1 cellular context compared by ENCODE assay signal in the genomic region with DNA sequence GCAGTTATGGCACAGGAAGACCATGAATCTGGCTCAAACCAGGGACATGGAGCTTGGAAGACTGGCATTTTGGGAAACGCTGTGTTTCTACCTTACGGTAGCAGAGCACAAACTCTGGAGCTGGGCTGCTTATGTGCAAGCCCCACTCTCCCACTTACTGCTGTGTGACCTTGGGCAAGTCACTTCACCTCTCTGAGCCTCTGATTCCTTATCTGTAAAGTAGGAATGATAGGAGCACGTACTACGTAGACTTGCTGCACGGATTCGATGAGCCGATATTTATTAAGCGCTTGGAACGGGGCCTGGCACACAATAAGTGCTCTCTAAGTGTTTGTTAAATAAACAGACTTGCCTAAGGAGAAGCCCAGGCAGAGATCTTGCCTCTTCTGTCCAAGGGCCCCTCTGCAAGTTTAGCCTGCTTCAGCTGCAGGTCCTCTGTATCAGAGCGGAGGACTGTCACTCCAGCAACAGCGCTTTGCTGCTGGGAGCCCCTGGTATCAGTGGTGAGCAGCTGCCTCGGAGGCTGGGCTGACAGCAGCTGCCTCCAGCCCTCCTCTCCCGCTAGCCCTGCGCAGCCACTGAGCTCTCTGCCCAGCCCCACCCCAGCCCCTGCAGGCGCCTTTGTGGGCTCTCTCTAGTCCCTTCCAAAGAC.
A peak's percentile ranks its signal among the peaks of the same experiment; 100 is the strongest.
TF ChIP-seq lines count a peak whose summit lies in the region.

No MANE protein-coding gene starts in this region.

TF ChIP-seq in K562, 482 proteins besides CTCF, POLR2A, EP300 and RAD21 (continued from another document and continues in another):
- TF ChIP-seq, protein P1, sequence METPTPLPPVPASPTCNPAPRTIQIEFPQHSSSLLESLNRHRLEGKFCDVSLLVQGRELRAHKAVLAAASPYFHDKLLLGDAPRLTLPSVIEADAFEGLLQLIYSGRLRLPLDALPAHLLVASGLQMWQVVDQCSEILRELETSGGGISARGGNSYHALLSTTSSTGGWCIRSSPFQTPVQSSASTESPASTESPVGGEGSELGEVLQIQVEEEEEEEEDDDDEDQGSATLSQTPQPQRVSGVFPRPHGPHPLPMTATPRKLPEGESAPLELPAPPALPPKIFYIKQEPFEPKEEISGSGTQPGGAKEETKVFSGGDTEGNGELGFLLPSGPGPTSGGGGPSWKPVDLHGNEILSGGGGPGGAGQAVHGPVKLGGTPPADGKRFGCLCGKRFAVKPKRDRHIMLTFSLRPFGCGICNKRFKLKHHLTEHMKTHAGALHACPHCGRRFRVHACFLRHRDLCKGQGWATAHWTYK (CRISPR knock-in tag; IDR thresholded peaks at IDR 0.05) = no peak
- TF ChIP-seq ZNF75A (CRISPR knock-in tag; IDR thresholded peaks at IDR 0.05) (no peak), ZNF347 (CRISPR knock-in tag; IDR thresholded peaks at IDR 0.05; ENCODE audit: low read depth) (no peak), MAX (CRISPR knock-in tag; IDR thresholded peaks at IDR 0.05) (peak; percentile 55; the same call in 1 of the 2 replicates), UBTF (IDR thresholded peaks at IDR 0.05; ENCODE audit: borderline replicate concordance in 1 of 2, low read depth in 2 of 2, low read length in 2 of 2) (peak; percentile 30 to 84; a peak in 3 of 4 replicates), HNRNPLL (IDR thresholded peaks at IDR 0.05; ENCODE audit: low read depth, low read length, poor library complexity, severe bottlenecking) (peak; percentile 44), KLF1 (tag; IDR thresholded peaks at IDR 0.05) (0 out of 2 replicates have a peak, but pooled peaks have one; percentile 16), ZNF384 (IDR thresholded peaks at IDR 0.05; ENCODE audit: low read depth, low read length) (0 out of 2 replicates have a peak, but pooled peaks have one; percentile 5), TBL1XR1 (IDR thresholded peaks at IDR 0.05; ENCODE audit: low read length in 2 of 2) (peak; percentile 43; a peak in 1 of 4 replicates), MTA2 (IDR thresholded peaks at IDR 0.05; ENCODE audit: low read depth) (peak; percentile 88), SMARCA5 (IDR thresholded peaks at IDR 0.05) (peak; percentile 97), HMGN3 (IDR thresholded peaks at IDR 0.05; ENCODE audit: borderline replicate concordance, extremely low read depth, insufficient read length, low read depth, low read length) (peak; percentile 96), MYC (IDR thresholded peaks at IDR 0.05; ENCODE audit: low read depth, low read length) (no peak), MYC (CRISPR knock-in tag; IDR thresholded peaks at IDR 0.05; ENCODE audit: borderline replicate concordance, low read depth) (no peak), GATA2 (CRISPR knock-in tag; IDR thresholded peaks at IDR 0.05) (peak; percentile 85), DPF2 (IDR thresholded peaks at IDR 0.05) (peak; percentile 89), SMAD4 (CRISPR knock-in tag; conservative IDR thresholded peaks at IDR 0.05) (0 out of 2 replicates have a peak, but pooled peaks have one; percentile 32), CCNT2 (IDR thresholded peaks at IDR 0.05; ENCODE audit: borderline replicate concordance, extremely low read depth, insufficient read length, low read depth, low read length) (peak; percentile 78), MCM2 (IDR thresholded peaks at IDR 0.05; ENCODE audit: low read depth) (no peak), PML (IDR thresholded peaks at IDR 0.05; ENCODE audit: low read length) (peak; percentile 57; the same call in 1 of the 2 replicates), ETV1 (tag; conservative IDR thresholded peaks at IDR 0.05; ENCODE audit: low read depth) (no peak), NCOR1 (IDR thresholded peaks at IDR 0.05) (peak; percentile 86), NFIC (IDR thresholded peaks at IDR 0.05) (peak; percentile 86), CTBP1 (IDR thresholded peaks at IDR 0.05; ENCODE audit: borderline replicate concordance) (peak; percentile 51; the same call in 1 of the 2 replicates), NEUROD1 (IDR thresholded peaks at IDR 0.05; ENCODE audit: borderline replicate concordance, low read depth, low read length, partially characterized antibody) (peak; percentile 74), HSF4 (CRISPR knock-in tag; IDR thresholded peaks at IDR 0.05; ENCODE audit: borderline replicate concordance) (0 out of 2 replicates have a peak, but pooled peaks have one; percentile 55), SMARCE1 (IDR thresholded peaks at IDR 0.05) (peak; percentile 69), CBX5 (IDR thresholded peaks at IDR 0.05; ENCODE audit: borderline replicate concordance, low read depth) (0 out of 2 replicates have a peak, but pooled peaks have one; percentile 27), ZBTB7A (IDR thresholded peaks at IDR 0.05; ENCODE audit: borderline replicate concordance, control insufficient read depth, low read depth, low read length) (peak; percentile 85; the same call in 1 of the 2 replicates), MXI1 (IDR thresholded peaks at IDR 0.05; ENCODE audit: low read depth, low read length) (0 out of 2 replicates have a peak, but pooled peaks have one; percentile 42), SMARCC2 (IDR thresholded peaks at IDR 0.05; ENCODE audit: low read depth) (peak; percentile 29; the same call in 1 of the 2 replicates), TAL1 (IDR thresholded peaks at IDR 0.05) (peak; percentile 91), KDM1A (IDR thresholded peaks at IDR 0.05) (peak; percentile 90 to 96), ETV5 (CRISPR knock-in tag; IDR thresholded peaks at IDR 0.05; ENCODE audit: low read depth) (0 out of 2 replicates have a peak, but pooled peaks have one; percentile 27), TEAD4 (IDR thresholded peaks at IDR 0.05; ENCODE audit: low read length) (peak; percentile 80), TEAD4 (CRISPR knock-in tag; IDR thresholded peaks at IDR 0.05; ENCODE audit: borderline replicate concordance) (no peak), JUND (IDR thresholded peaks at IDR 0.05; ENCODE audit: borderline replicate concordance, low read depth, low read length) (peak; percentile 47; the same call in 1 of the 2 replicates), JUND (tag; IDR thresholded peaks at IDR 0.05; ENCODE audit: borderline replicate concordance, low read depth, low read length) (no peak; the same call in 2 of the 3 replicates), GTF2F1 (IDR thresholded peaks at IDR 0.05; ENCODE audit: low read depth, low read length) (no peak), BHLHE40 (IDR thresholded peaks at IDR 0.05; ENCODE audit: low read length) (peak; percentile 68), ETS1 (conservative IDR thresholded peaks at IDR 0.05; ENCODE audit: control insufficient read depth, low read depth, low read length) (peak; percentile 87), ZNF184 (CRISPR knock-in tag; IDR thresholded peaks at IDR 0.05) (no peak), CBFA2T3 (IDR thresholded peaks at IDR 0.05) (peak; percentile 95), STAT5A (IDR thresholded peaks at IDR 0.05; ENCODE audit: borderline replicate concordance, low read length) (peak; percentile 76), BCOR (IDR thresholded peaks at IDR 0.05) (peak; percentile 99), CBFA2T2 (conservative IDR thresholded peaks at IDR 0.05) (peak; percentile 93), JUN (IDR thresholded peaks at IDR 0.05; ENCODE audit: borderline replicate concordance, low read depth, low read length) (0 out of 2 replicates have a peak, but pooled peaks have one; percentile 42), JUN (CRISPR knock-in tag; IDR thresholded peaks at IDR 0.05; ENCODE audit: borderline replicate concordance) (no peak), MEIS2 (IDR thresholded peaks at IDR 0.05; ENCODE audit: partially characterized antibody) (peak; percentile 68), CREM (IDR thresholded peaks at IDR 0.05; ENCODE audit: low read depth) (peak; percentile 47; the same call in 1 of the 2 replicates), LEF1 (IDR thresholded peaks at IDR 0.05) (0 out of 2 replicates have a peak, but pooled peaks have one; percentile 39), ADNP (tag; IDR thresholded peaks at IDR 0.05) (peak; percentile 93), FOXM1 (IDR thresholded peaks at IDR 0.05; ENCODE audit: low read depth) (peak; percentile 46; the same call in 1 of the 2 replicates), FOXM1 (CRISPR knock-in tag; IDR thresholded peaks at IDR 0.05; ENCODE audit: low read depth) (no peak), HDAC1 (IDR thresholded peaks at IDR 0.05) (0 out of 4 replicates have a peak, but pooled peaks have one; percentile 8 to 52)
- TF ChIP-seq, protein P2, sequence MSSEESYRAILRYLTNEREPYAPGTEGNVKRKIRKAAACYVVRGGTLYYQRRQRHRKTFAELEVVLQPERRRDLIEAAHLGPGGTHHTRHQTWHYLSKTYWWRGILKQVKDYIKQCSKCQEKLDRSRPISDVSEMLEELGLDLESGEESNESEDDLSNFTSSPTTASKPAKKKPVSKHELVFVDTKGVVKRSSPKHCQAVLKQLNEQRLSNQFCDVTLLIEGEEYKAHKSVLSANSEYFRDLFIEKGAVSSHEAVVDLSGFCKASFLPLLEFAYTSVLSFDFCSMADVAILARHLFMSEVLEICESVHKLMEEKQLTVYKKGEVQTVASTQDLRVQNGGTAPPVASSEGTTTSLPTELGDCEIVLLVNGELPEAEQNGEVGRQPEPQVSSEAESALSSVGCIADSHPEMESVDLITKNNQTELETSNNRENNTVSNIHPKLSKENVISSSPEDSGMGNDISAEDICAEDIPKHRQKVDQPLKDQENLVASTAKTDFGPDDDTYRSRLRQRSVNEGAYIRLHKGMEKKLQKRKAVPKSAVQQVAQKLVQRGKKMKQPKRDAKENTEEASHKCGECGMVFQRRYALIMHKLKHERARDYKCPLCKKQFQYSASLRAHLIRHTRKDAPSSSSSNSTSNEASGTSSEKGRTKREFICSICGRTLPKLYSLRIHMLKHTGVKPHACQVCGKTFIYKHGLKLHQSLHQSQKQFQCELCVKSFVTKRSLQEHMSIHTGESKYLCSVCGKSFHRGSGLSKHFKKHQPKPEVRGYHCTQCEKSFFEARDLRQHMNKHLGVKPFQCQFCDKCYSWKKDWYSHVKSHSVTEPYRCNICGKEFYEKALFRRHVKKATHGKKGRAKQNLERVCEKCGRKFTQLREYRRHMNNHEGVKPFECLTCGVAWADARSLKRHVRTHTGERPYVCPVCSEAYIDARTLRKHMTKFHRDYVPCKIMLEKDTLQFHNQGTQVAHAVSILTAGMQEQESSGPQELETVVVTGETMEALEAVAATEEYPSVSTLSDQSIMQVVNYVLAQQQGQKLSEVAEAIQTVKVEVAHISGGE (CRISPR knock-in tag; IDR thresholded peaks at IDR 0.05) = peak in 1 of 3 experiments; percentile 54; a peak in 1 of 6 replicates
- TF ChIP-seq, protein P3, sequence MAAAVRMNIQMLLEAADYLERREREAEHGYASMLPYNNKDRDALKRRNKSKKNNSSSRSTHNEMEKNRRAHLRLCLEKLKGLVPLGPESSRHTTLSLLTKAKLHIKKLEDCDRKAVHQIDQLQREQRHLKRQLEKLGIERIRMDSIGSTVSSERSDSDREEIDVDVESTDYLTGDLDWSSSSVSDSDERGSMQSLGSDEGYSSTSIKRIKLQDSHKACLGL (CRISPR knock-in tag; IDR thresholded peaks at IDR 0.05; ENCODE audit: borderline replicate concordance, poor library complexity, severe bottlenecking) = no peak
- TF ChIP-seq, protein P4, sequence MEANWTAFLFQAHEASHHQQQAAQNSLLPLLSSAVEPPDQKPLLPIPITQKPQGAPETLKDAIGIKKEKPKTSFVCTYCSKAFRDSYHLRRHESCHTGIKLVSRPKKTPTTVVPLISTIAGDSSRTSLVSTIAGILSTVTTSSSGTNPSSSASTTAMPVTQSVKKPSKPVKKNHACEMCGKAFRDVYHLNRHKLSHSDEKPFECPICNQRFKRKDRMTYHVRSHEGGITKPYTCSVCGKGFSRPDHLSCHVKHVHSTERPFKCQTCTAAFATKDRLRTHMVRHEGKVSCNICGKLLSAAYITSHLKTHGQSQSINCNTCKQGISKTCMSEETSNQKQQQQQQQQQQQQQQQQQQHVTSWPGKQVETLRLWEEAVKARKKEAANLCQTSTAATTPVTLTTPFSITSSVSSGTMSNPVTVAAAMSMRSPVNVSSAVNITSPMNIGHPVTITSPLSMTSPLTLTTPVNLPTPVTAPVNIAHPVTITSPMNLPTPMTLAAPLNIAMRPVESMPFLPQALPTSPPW (CRISPR knock-in tag; IDR thresholded peaks at IDR 0.05) = peak; percentile 58; the same call in 1 of the 2 replicates
- TF ChIP-seq, protein P5, sequence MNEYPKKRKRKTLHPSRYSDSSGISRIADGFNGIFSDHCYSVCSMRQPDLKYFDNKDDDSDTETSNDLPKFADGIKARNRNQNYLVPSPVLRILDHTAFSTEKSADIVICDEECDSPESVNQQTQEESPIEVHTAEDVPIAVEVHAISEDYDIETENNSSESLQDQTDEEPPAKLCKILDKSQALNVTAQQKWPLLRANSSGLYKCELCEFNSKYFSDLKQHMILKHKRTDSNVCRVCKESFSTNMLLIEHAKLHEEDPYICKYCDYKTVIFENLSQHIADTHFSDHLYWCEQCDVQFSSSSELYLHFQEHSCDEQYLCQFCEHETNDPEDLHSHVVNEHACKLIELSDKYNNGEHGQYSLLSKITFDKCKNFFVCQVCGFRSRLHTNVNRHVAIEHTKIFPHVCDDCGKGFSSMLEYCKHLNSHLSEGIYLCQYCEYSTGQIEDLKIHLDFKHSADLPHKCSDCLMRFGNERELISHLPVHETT (CRISPR knock-in tag; conservative IDR thresholded peaks at IDR 0.05 in 1 of 2, IDR thresholded peaks at IDR 0.05 in 1 of 2) = 0 out of 4 replicates have a peak, but pooled peaks of 1 of the 2 experiments have one; percentile 28
